ENCODE assay signal across 14 cellular contexts in genomic region chr6:101126501-101126900, GRCh38.
DNase-seq lines count a peak whose midpoint lies in the region; FAIRE-seq lines count a peak whose summit lies in the region.
"Had no signal": no experiment of that assay in that cellular context is flagged by ENCODE, and none has a peak within 500 bp of the region (broad histone marks: within the 10 kb centered on the region; RNA-seq: fewer than 3 reads in every experiment).

No MANE protein-coding gene starts in this region.

- DNase-seq in DMS 273 (lab: John Stamatoyannopoulos, UW; ENCODE audit: unreplicated experiment) (peak; percentile 24), DMS 273 treated with DMSO at 0.1 percent for 48 hours (lab: John Stamatoyannopoulos, UW) (no peak), GM19239 (ENCODE audit: insufficient read length, low spot score) (no peak), NCI-H82 (lab: John Stamatoyannopoulos, UW) (peak; percentile 62), myocyte (ENCODE audit: low read depth) (peak; percentile 18)
- no peak for DNase-seq in activated CD8-positive, alpha-beta memory T cell treated with anti-CD3 and anti-CD28 coated beads, Interleukin-2, amount 50 U/mL, for 48 hours
- DNase-seq in stimulated activated CD4-positive, alpha-beta T cell treated with anti-CD3 and anti-CD28 coated beads, Interleukin-2, amount 100 ng/mL, for 48 hours, result no peak
- DNase-seq: AML-193; Caco-2; CD8-positive, alpha-beta memory T cell; DMS79 had no signal

- FAIRE-seq in GM19239 (lab: Jason Lieb, UNC), result peak; percentile 45
- FAIRE-seq: G401.6, GM12891, H1 had no signal

Comparison
In these comparisons a context has a peak if more than half of its experiments do, and no peak if none do; other contexts are left out.
1. DNase-seq: peak in DMS 273 (single experiment), NCI-H82 (single experiment) and myocyte (single experiment); none in DMS 273 treated with DMSO at 0.1 percent for 48 hours (single experiment), GM19239 (single experiment), activated CD8-positive, alpha-beta memory T cell treated with anti-CD3 and anti-CD28 coated beads, Interleukin-2, amount 50 U/mL, for 48 hours (single experiment) and stimulated activated CD4-positive, alpha-beta T cell treated with anti-CD3 and anti-CD28 coated beads, Interleukin-2, amount 100 ng/mL, for 48 hours (0 of 2).